Comparison of ENCODE assay signal across 1 cellular context in genomic region chr16:27457605-27457900, GRCh38. TPM values are rescaled to one million over a fixed set of nuclear protein-coding genes. Genes with fewer than 3 reads are reported as not detected.
"Had no signal": no experiment of that assay in that cellular context is flagged by ENCODE, and none has a peak within 500 bp of the region (broad histone marks: within the 10 kb centered on the region; RNA-seq: fewer than 3 reads in every experiment).

No MANE protein-coding gene starts in this region.

RNA-seq across cellular contexts. Expression of gene IL21R, which starts 55.6 kb away (rescaled TPM):
- total RNA-seq: cardiac muscle cell had no signal
- polyA plus RNA-seq: cardiac muscle cell had no signal
